8 cellular contexts compared by ENCODE assay signal in genomic region chrX:118346258-118347094, GRCh38. TPM values are rescaled to one million over a fixed set of nuclear protein-coding genes. Genes with fewer than 3 reads are reported as not detected.
A peak's percentile ranks its signal among the peaks of the same experiment; 100 is the strongest.
DNase-seq lines count a peak whose midpoint lies in the region; ATAC-seq and TF ChIP-seq lines count a peak whose summit lies in the region.

No MANE protein-coding gene starts in this region.

- no peak overlapping the region for H4K91ac ChIP-seq in neuronal stem cell (ENCODE audit: low read depth, low read length, poor library complexity)

- no peak overlapping the region for H2AK5ac ChIP-seq in neuronal stem cell (ENCODE audit: low read depth, low read length)

- H3K4me3 ChIP-seq in fibroblast of lung (replicated peaks in 1 of 4; ENCODE audit: control extremely low read depth in 1 of 4, insufficient read depth in 1 of 4, low read depth in 3 of 4, low read length in 4 of 4) (peak overlapping the region; percentile 78 to 95 (median 80)), neuronal stem cell (ENCODE audit: low read length in 2 of 2) (peak overlapping the region; percentile 74 to 94), testis (peak overlapping the region; percentile 67 to 88)

- H3K27ac Mint-ChIP-seq in activated T-cell treated with anti-CD3 and anti-CD28 coated beads, Interleukin-2, amount 50 U/mL, for 72 hours = peak overlapping the region; percentile 99

- H2AFZ ChIP-seq in fibroblast of lung (ENCODE audit: low read length) (peak overlapping the region; percentile 17), neuronal stem cell (ENCODE audit: low read length) (peak overlapping the region; percentile 94)

- H3K9ac ChIP-seq in fibroblast of lung (ENCODE audit: insufficient read depth, low read length) (peak overlapping the region; percentile 77), neuronal stem cell (ENCODE audit: low read depth, low read length, poor library complexity) (peak overlapping the region; percentile 70)

- no peak overlapping the region for H4K8ac ChIP-seq in neuronal stem cell (ENCODE audit: low read depth, low read length)

- no peaks in the 10 kb centered on the region for H3K27me3 Mint-ChIP-seq in activated T-cell treated with anti-CD3 and anti-CD28 coated beads, Interleukin-2, amount 50 U/mL, for 72 hours (ENCODE audit: low read depth)

- H3K9me3 ChIP-seq in fibroblast of lung (ENCODE audit: control insufficient read depth, insufficient read depth, low read depth, low read length) (no peaks in the 10 kb centered on the region), neuronal stem cell (replicated peaks in 1 of 2; ENCODE audit: control insufficient read depth in 2 of 2, insufficient read depth in 1 of 2, low read depth in 1 of 2, low read length in 2 of 2) (no peaks in the 10 kb centered on the region), testis (no peaks in the 10 kb centered on the region)

- H3K4me3 Mint-ChIP-seq in activated T-cell treated with anti-CD3 and anti-CD28 coated beads, Interleukin-2, amount 50 U/mL, for 72 hours = peak overlapping the region; percentile 98 to 100

- H2BK12ac ChIP-seq in neuronal stem cell (ENCODE audit: low read length) = no peak overlapping the region

- peaks cover 2% of the 10 kb centered on the region for H3K4me1 ChIP-seq in fibroblast of lung (ENCODE audit: control insufficient read depth, extremely low read depth, insufficient read depth, low read length)
- H3K4me1 ChIP-seq in neuronal stem cell (ENCODE audit: control insufficient read depth in 2 of 2, insufficient read depth in 1 of 2, low read depth in 1 of 2, low read length in 2 of 2) = peaks cover 0 to 14% of the 10 kb centered on the region in 2 donors
- peaks cover 12% of the 10 kb centered on the region for H3K4me1 ChIP-seq in testis

- no peak overlapping the region for H2BK15ac ChIP-seq in neuronal stem cell (ENCODE audit: low read length)

- TF ChIP-seq POLR2A in testis (IDR thresholded peaks at IDR 0.05) = no peak

- H3K27ac ChIP-seq in fibroblast of lung (ENCODE audit: insufficient read depth, low read length) = peak overlapping the region; percentile 88
- peak overlapping the region; percentile 89 for H3K27ac ChIP-seq in neuronal stem cell (replicated peaks; ENCODE audit: low read length)
- H3K27ac ChIP-seq in testis = peak overlapping the region; percentile 89 to 92

- H3K18ac ChIP-seq in neuronal stem cell (ENCODE audit: low read length) = peak overlapping the region; percentile 4

- H2BK120ac ChIP-seq in neuronal stem cell (ENCODE audit: low read depth, low read length) = no peak overlapping the region

- no peak overlapping the region for H3K23ac ChIP-seq in neuronal stem cell (ENCODE audit: low read depth, low read length, poor library complexity)

- DNase-seq in NCI-H2227 (lab: John Stamatoyannopoulos, UW; ENCODE audit: unreplicated experiment) (peak; percentile 83), NCI-H2227 treated with DMSO at 0.1 percent for 48 hours (lab: John Stamatoyannopoulos, UW) (no peak), NCI-H748 treated with DMSO at 0.1 percent for 48 hours (lab: John Stamatoyannopoulos, UW) (peak; percentile 62), fibroblast of lung (ENCODE audit: low read depth in 2 of 2) (no peak), neuronal stem cell (ENCODE audit: low spot score) (peak; percentile 24), testis (peak; percentile 29)
- DNase-seq in activated T-cell treated with anti-CD3 and anti-CD28 coated beads, Interleukin-2, amount 50 U/mL, for 72 hours = peak; percentile 59 to 66

- H3K14ac ChIP-seq in neuronal stem cell (ENCODE audit: low read length) = no peak overlapping the region

- intact Hi-C loops in testis (cut with DNase I; ENCODE audit: low total_unique reads) = no loop called here

- H3K79me1 ChIP-seq in neuronal stem cell (ENCODE audit: low read depth, low read length) = no peaks in the 10 kb centered on the region

- H3K4me2 ChIP-seq in fibroblast of lung (ENCODE audit: extremely low read depth, insufficient read depth, low read length) (peak overlapping the region; percentile 69), neuronal stem cell (ENCODE audit: insufficient read depth, low read length, poor library complexity, severe bottlenecking) (peak overlapping the region; percentile 49)

- H3K27me3 ChIP-seq in fibroblast of lung (ENCODE audit: control insufficient read depth, insufficient read depth, low read length) = no peaks in the 10 kb centered on the region
- no peaks in the 10 kb centered on the region for H3K27me3 ChIP-seq in neuronal stem cell (ENCODE audit: control insufficient read depth in 3 of 3, insufficient read depth in 3 of 3, low read depth in 1 of 3, low read length in 3 of 3)
- no peaks in the 10 kb centered on the region for H3K27me3 ChIP-seq in testis

- H3K36me3 Mint-ChIP-seq in activated T-cell treated with anti-CD3 and anti-CD28 coated beads, Interleukin-2, amount 50 U/mL, for 72 hours (ENCODE audit: insufficient read depth in 2 of 2) = no peaks in the 10 kb centered on the region

- H3K36me3 ChIP-seq in fibroblast of lung (ENCODE audit: control insufficient read depth, insufficient read depth, low read length) = no peaks in the 10 kb centered on the region
- no peaks in the 10 kb centered on the region for H3K36me3 ChIP-seq in neuronal stem cell (replicated peaks in 1 of 2; ENCODE audit: control insufficient read depth in 2 of 2, insufficient read depth in 2 of 2, low read length in 2 of 2)
- H3K36me3 ChIP-seq in testis (ENCODE audit: low read depth, missing control alignments) = no peaks in the 10 kb centered on the region

- no peaks in the 10 kb centered on the region for H3K9me3 Mint-ChIP-seq in activated T-cell treated with anti-CD3 and anti-CD28 coated beads, Interleukin-2, amount 50 U/mL, for 72 hours

- peak; percentile 36 for ATAC-seq in HG03045 (IDR thresholded peaks at IDR 0.05; ENCODE audit: unreplicated experiment)
- ATAC-seq in activated T-cell treated with anti-CD3 and anti-CD28 coated beads, Interleukin-2, amount 50 U/mL, for 72 hours (replicated peaks in 1 of 2) = peak; percentile 52 to 55

- no CpG with 5 or more reads among the region's 51 CpGs for WGBS in neuronal stem cell (ENCODE audit: extremely low coverage in 2 of 2, insufficient read length in 2 of 2, insufficient replicate concordance in 1 of 2), 2 donors
- WGBS in testis, 2 donors = 0 to 1% methylated on average over 6 to 42 of the region's 51 CpGs

- H2BK5ac ChIP-seq in neuronal stem cell (ENCODE audit: low read length) = no peak overlapping the region

- no peak overlapping the region for H3K4ac ChIP-seq in neuronal stem cell (ENCODE audit: low read length)

- H3K79me2 ChIP-seq in fibroblast of lung (ENCODE audit: control insufficient read depth, insufficient read depth, low read length) = peaks cover 48% of the 10 kb centered on the region

- H4K20me1 ChIP-seq in fibroblast of lung (ENCODE audit: control insufficient read depth, extremely low read depth, insufficient read depth, low read length) = no peaks in the 10 kb centered on the region

- H3K4me1 Mint-ChIP-seq in activated T-cell treated with anti-CD3 and anti-CD28 coated beads, Interleukin-2, amount 50 U/mL, for 72 hours (ENCODE audit: low read depth) = peaks cover 33% of the 10 kb centered on the region

- TF ChIP-seq CTCF in fibroblast of lung (conservative IDR thresholded peaks at IDR 0.05 in 1 of 2, IDR thresholded peaks at IDR 0.05 in 1 of 2; ENCODE audit: low read depth in 1 of 2, low read length in 2 of 2) (no peak), testis (IDR thresholded peaks at IDR 0.05) (no peak)

RNA-seq across cellular contexts. Expression of gene WDR44, which starts 0.6 kb away (rescaled TPM):
- total RNA-seq in activated T-cell treated with anti-CD3 and anti-CD28 coated beads, Interleukin-2, amount 50 U/mL, for 72 hours = 10 to 100 TPM; 12.2 to 12.4 TPM
- total RNA-seq in fibroblast of lung = 12.1 and 15.0 TPM in 2 replicates
- polyA plus RNA-seq in fibroblast of lung = 20.6 and 22.8 TPM in 2 replicates
- polyA plus RNA-seq in fibroblast of lung (2012) = 10.4 and 11.6 TPM in 2 replicates
- polyA minus RNA-seq in fibroblast of lung (ENCODE audit: low replicate concordance) = 2.5 and 4.7 TPM in 2 replicates
- 8.2 TPM for polyA plus RNA-seq in neuronal stem cell (2013, experiment 1 of 2)
- polyA plus RNA-seq in neuronal stem cell (2013, experiment 2 of 2) = 8.4 TPM
- 10 to 100 TPM; 25.0 to 26.8 TPM for total RNA-seq in testis
- polyA plus RNA-seq in testis (ENCODE audit: insufficient read depth, low read depth, low replicate concordance) = 13.1 TPM

Comparison
In these comparisons a context has a peak if more than half of its experiments do, and no peak if none do; other contexts are left out.
1. DNase-seq: peak in NCI-H2227 (single experiment), NCI-H748 treated with DMSO at 0.1 percent for 48 hours (single experiment), activated T-cell treated with anti-CD3 and anti-CD28 coated beads, Interleukin-2, amount 50 U/mL, for 72 hours (2 of 2), neuronal stem cell (single experiment) and testis (single experiment); none in NCI-H2227 treated with DMSO at 0.1 percent for 48 hours (single experiment) and fibroblast of lung (0 of 2).
2. Peak in every context shown above with its lines, with median percentiles within 50 percentile points of each other: H3K27ac ChIP-seq and H3K4me3 ChIP-seq.